18 cellular contexts compared by ENCODE assay signal in the genomic region with DNA sequence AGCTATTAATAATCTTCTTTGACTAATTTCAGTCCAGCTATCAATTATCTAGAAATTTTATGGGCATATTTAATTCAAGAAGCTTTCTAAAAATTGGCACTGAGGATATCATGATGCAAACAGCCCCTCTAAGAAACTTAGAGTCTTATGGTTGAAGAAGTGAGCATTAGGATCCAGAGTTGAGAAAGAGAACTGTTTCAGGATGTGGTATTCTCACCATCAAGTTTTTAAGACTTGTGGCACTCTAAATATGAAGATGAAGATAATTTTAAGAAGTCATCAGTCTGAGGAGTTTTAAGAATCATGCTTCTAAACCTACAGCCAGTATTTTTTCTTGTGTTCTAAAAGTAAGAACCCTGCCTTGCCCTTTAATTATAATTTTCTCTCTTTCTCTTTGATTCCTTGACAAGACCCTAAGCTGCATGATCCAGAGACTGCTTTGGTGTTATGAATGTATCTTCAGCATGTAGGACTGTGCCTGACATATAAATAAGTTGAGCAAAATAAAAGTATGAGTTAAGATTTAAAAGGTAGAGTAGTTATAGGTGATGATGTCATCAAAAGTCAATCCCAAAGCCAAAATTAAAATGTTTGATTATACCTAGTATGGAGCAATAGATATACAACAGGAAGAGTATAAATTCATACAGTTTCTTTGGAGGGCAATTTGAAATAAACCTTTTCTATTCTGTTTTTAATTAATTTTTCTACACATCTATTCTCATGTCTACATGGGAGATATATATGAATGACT.
"Had no signal": no experiment of that assay in that cellular context is flagged by ENCODE, and none has a peak within 500 bp of the region (broad histone marks: within the 10 kb centered on the region; RNA-seq: fewer than 3 reads in every experiment).

No MANE protein-coding gene starts in this region.

- ATAC-seq: activated T-helper 17 cell treated with anti-CD3 and anti-CD28 coated beads, Interleukin-2, amount 50 U/mL, for 72 hours; left lung; stimulated activated effector memory CD8-positive, alpha-beta T cell treated with anti-CD3 and anti-CD28 coated beads, Interleukin-12 subunit alpha, Interleukin-12 subunit beta, amount 100 ng/mL, for 72 hours had no signal

- H3K27ac ChIP-seq: brain microvascular endothelial cell, colonic mucosa, left lung, sigmoid colon, stomach, WERI-Rb-1 had no signal

- H3K4me3 ChIP-seq: colonic mucosa, left lung, sigmoid colon, stomach had no signal

- H3K4me2 ChIP-seq: SK-N-SH had no signal

- H3K27me3 Mint-ChIP-seq: activated T-helper 17 cell treated with anti-CD3 and anti-CD28 coated beads, Interleukin-2, amount 50 U/mL, for 72 hours had no signal

- DNase-seq: activated CD4-positive, alpha-beta T cell treated with anti-CD3 and anti-CD28 coated beads for 1 hour; activated naive CD4-positive, alpha-beta T cell; aorta; brain microvascular endothelial cell; central memory CD4-positive, alpha-beta T cell; colonic mucosa; left lung; nephron progenitor cell; nucleus accumbens; sigmoid colon; SK-N-SH; stimulated activated CD4-positive, alpha-beta T cell treated with anti-CD3 and anti-CD28 coated beads, Interleukin-4, amount 100 ng/mL, for 24 hours; stomach; trophoblast cell; WERI-Rb-1 had no signal

- H3K4me1 ChIP-seq: colonic mucosa, left lung, sigmoid colon, stomach had no signal

- H3K27ac Mint-ChIP-seq: activated T-helper 17 cell treated with anti-CD3 and anti-CD28 coated beads, Interleukin-2, amount 50 U/mL, for 72 hours; mesothelial cell of epicardium; nephron progenitor cell; stimulated activated effector memory CD8-positive, alpha-beta T cell treated with anti-CD3 and anti-CD28 coated beads, Interleukin-12 subunit alpha, Interleukin-12 subunit beta, amount 100 ng/mL, for 72 hours had no signal

- H3K9me3 Mint-ChIP-seq: activated T-helper 17 cell treated with anti-CD3 and anti-CD28 coated beads, Interleukin-2, amount 50 U/mL, for 72 hours; mesothelial cell of epicardium; nephron progenitor cell; stimulated activated effector memory CD8-positive, alpha-beta T cell treated with anti-CD3 and anti-CD28 coated beads, Interleukin-12 subunit alpha, Interleukin-12 subunit beta, amount 100 ng/mL, for 72 hours had no signal

- H3K4me3 Mint-ChIP-seq: activated T-helper 17 cell treated with anti-CD3 and anti-CD28 coated beads, Interleukin-2, amount 50 U/mL, for 72 hours; mesothelial cell of epicardium; nephron progenitor cell; stimulated activated effector memory CD8-positive, alpha-beta T cell treated with anti-CD3 and anti-CD28 coated beads, Interleukin-12 subunit alpha, Interleukin-12 subunit beta, amount 100 ng/mL, for 72 hours had no signal

- H3K4me1 Mint-ChIP-seq: activated T-helper 17 cell treated with anti-CD3 and anti-CD28 coated beads, Interleukin-2, amount 50 U/mL, for 72 hours; nephron progenitor cell had no signal

- H3K9me3 ChIP-seq: colonic mucosa, left lung, sigmoid colon, SK-N-SH, stomach had no signal
